In the genomic region with DNA sequence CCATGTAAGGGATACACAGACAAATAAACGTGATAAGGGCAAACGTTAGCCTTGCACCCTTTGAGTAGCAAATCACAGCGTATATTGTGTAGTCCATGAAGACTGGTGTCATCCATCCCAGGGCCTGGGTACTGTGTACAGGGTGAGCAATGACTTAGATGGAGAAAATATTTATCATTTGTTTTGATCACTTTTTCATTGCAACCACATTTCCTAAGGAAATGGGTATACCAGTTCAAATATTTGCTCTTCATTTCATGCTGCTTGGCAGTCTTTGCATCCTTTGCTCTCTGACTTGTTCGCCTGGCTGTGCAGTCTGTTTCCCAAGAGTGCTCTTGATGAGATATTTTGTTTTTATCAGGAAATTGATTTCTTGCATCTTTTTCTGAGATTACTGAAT, we compare ENCODE assay signal across 18 cellular contexts.
DNase-seq lines count a peak whose midpoint lies in the region; ATAC-seq and TF ChIP-seq lines count a peak whose summit lies in the region.
"Had no signal": no experiment of that assay in that cellular context is flagged by ENCODE, and none has a peak within 500 bp of the region (broad histone marks: within the 10 kb centered on the region; RNA-seq: fewer than 3 reads in every experiment).

No MANE protein-coding gene starts in this region.

- no peak for TF ChIP-seq EP300 in suprapubic skin (IDR thresholded peaks at IDR 0.05)

- no TSS peak for BruUV-seq in IMR-90 (replicated peaks; lab: Mats Ljungman, UMichigan)

- H2AK5ac ChIP-seq in IMR-90 (ENCODE audit: low read depth, low read length): no peak overlapping the region

- H3K4me1 ChIP-seq in IMR-90 (ENCODE audit: control insufficient read depth, insufficient read depth, low read length) (peaks cover 6% of the 10 kb centered on the region), suprapubic skin (peaks cover 25% of the 10 kb centered on the region)
- H3K4me1 ChIP-seq: Caco-2 had no signal

- no peak for TF ChIP-seq CTCF in 22Rv1 (IDR thresholded peaks at IDR 0.05)
- no peak for TF ChIP-seq CTCF in IMR-90 (conservative IDR thresholded peaks at IDR 0.05; ENCODE audit: low read depth, low read length)
- TF ChIP-seq CTCF in suprapubic skin (IDR thresholded peaks at IDR 0.05): no peak

- H2BK120ac ChIP-seq in IMR-90 (ENCODE audit: low read depth, low read length): no peak overlapping the region

- POLR2A ChIA-PET in IMR-90 (lab: Charles Lee; ENCODE audit: unreplicated experiment): no interaction called here

- H3K56ac ChIP-seq in IMR-90 (ENCODE audit: extremely low read depth, insufficient read depth, low read length): no peak overlapping the region

- H3K27me3 ChIP-seq in IMR-90 (ENCODE audit: control insufficient read depth, insufficient read depth, low read length) (no peaks in the 10 kb centered on the region), suprapubic skin (no peaks in the 10 kb centered on the region)

- H3K36me3 ChIP-seq in IMR-90 (ENCODE audit: control insufficient read depth, insufficient read depth, low read length) (no peaks in the 10 kb centered on the region), suprapubic skin (no peaks in the 10 kb centered on the region)

- H3K9me1 ChIP-seq in IMR-90 (ENCODE audit: insufficient read depth, low read length): peaks cover 4% of the 10 kb centered on the region; the same call in 1 of the 2 replicates

- H2AK9ac ChIP-seq in IMR-90 (replicated peaks; ENCODE audit: low read depth, low read length, poor library complexity): no peak overlapping the region

- DNase-seq in IMR-90: no peak
- DNase-seq in fibroblast of gingiva (ENCODE audit: low read depth): peak; percentile 22
- DNase-seq in suprapubic skin (ENCODE audit: low spot score in 2 of 2): no peak
- no peak for DNase-seq in stimulated activated naive CD4-positive, alpha-beta T cell (lab: John Stamatoyannopoulos, UW)
- DNase-seq in NCI-H2107 (lab: John Stamatoyannopoulos, UW): no peak
- no peak for DNase-seq in stimulated activated naive CD8-positive, alpha-beta T cell treated with anti-CD3 and anti-CD28 coated beads, Interleukin-15, Interleukin-2, amounts not matched to agents 100 U/mL and 50 U/mL, for 24 hours
- DNase-seq: ACHN; Caco-2; CD4-positive, CD25-positive, alpha-beta regulatory T cell; DMS153; HFFc6; Karpas-422; MM.1S; NCI-H1092 treated with DMSO at 0.1 percent for 48 hours; NCI-H2081 treated with DMSO at 0.1 percent for 48 hours; NCI-H510A treated with DMSO at 0.1 percent for 48 hours; SHP77 treated with DMSO at 0.1 percent for 48 hours had no signal

- no peak for TF ChIP-seq POLR2A in IMR-90 (IDR thresholded peaks at IDR 0.05; ENCODE audit: low read depth, low read length)
- TF ChIP-seq POLR2A in suprapubic skin (IDR thresholded peaks at IDR 0.05): no peak

- no peak overlapping the region for H3K4ac ChIP-seq in IMR-90 (ENCODE audit: low read depth, low read length)

- in situ Hi-C loops in IMR-90 (cut with MboI; ENCODE audit: low sequenced_read_pairs): no loop called here

- no peak overlapping the region for H2BK5ac ChIP-seq in IMR-90 (ENCODE audit: low read depth, low read length, poor library complexity, severe bottlenecking)

- no peak overlapping the region; the same call in 1 of the 2 replicates for H3K14ac ChIP-seq in IMR-90 (replicated peaks; ENCODE audit: low read depth, low read length)

- H2BK20ac ChIP-seq in IMR-90 (ENCODE audit: low read depth, low read length): no peak overlapping the region

- TF ChIP-seq RAD21 in IMR-90 (IDR thresholded peaks at IDR 0.05; ENCODE audit: low read length): no peak

- dilution Hi-C loops in IMR-90 (cut with HindIII; ENCODE audit: low sequenced_read_pairs, unreplicated experiment): no loop called here

- no peak overlapping the region for H4K8ac ChIP-seq in IMR-90 (ENCODE audit: low read depth in 2 of 2, low read length in 2 of 2)

- H3K4me2 ChIP-seq in IMR-90 (ENCODE audit: low read depth, low read length): no peak overlapping the region

- no peak overlapping the region for H2AFZ ChIP-seq in IMR-90 (replicated peaks; ENCODE audit: low read length, poor library complexity)

- intact Hi-C loops in IMR-90 (cut with micrococcal nuclease): loop anchor here (5.0 kb wide), 4 partner anchors 40 to 425 kb away; a partner anchor contains a TSS

- H3K27ac ChIP-seq in 22Rv1 (peak overlapping the region; percentile 17; the same call in 1 of the 2 replicates), IMR-90 (ENCODE audit: insufficient read depth, low read length) (no peak overlapping the region), suprapubic skin (peak overlapping the region; percentile 5)

- no peak overlapping the region; the same call in 1 of the 2 replicates for H4K5ac ChIP-seq in IMR-90 (ENCODE audit: low read depth, low read length)

- no peak overlapping the region for H2BK15ac ChIP-seq in IMR-90 (ENCODE audit: low read depth, low read length)

- no peak for ATAC-seq in IMR-90 (ENCODE audit: low read depth)
- ATAC-seq in stimulated activated naive CD8-positive, alpha-beta T cell treated with anti-CD3 and anti-CD28 coated beads, Interleukin-15, Interleukin-2, amounts not matched to agents 100 U/mL and 50 U/mL, for 24 hours: no peak

- peak overlapping the region; percentile 86; the same call in 1 of the 2 replicates for H3K18ac ChIP-seq in IMR-90 (ENCODE audit: low read depth, low read length)

- WGBS in IMR-90 (ENCODE audit: extremely low coverage in 2 of 2, insufficient read length in 1 of 2), 2 experiments: no CpG with 5 or more reads among the region's 4 CpGs
- 44% methylated on average over 4 of the region's 4 CpGs for WGBS in suprapubic skin

- no peaks in the 10 kb centered on the region for H4K20me1 ChIP-seq in IMR-90 (ENCODE audit: insufficient read depth, low read length)

- CTCF ChIA-PET in IMR-90 (lab: Yijun Ruan, JAX): no interaction called here

- H3K9me3 ChIP-seq in IMR-90 (ENCODE audit: control insufficient read depth, insufficient read depth, low read length) (no peaks in the 10 kb centered on the region), suprapubic skin (no peaks in the 10 kb centered on the region)
- H3K9me3 ChIP-seq: Caco-2 had no signal

- H3K9ac ChIP-seq in IMR-90 (ENCODE audit: low read depth, low read length): no peak overlapping the region

- no peak overlapping the region for H3K4me3 ChIP-seq in IMR-90 (ENCODE audit: insufficient read depth, low read depth, low read length)
- H3K4me3 ChIP-seq in suprapubic skin: no peak overlapping the region

- no peak overlapping the region for H4K91ac ChIP-seq in IMR-90 (ENCODE audit: insufficient read depth, low read depth, low read length)

- no peaks in the 10 kb centered on the region for H3K79me1 ChIP-seq in IMR-90 (ENCODE audit: low read depth in 1 of 2, low read length in 2 of 2)

- no peak overlapping the region for H3K23ac ChIP-seq in IMR-90 (ENCODE audit: low read depth, low read length)

TF ChIP-seq in IMR-90, 13 proteins besides CTCF, POLR2A, EP300 and RAD21:
- TF ChIP-seq SMC3 (IDR thresholded peaks at IDR 0.05; ENCODE audit: low read depth, low read length) (no peak), CEBPB (IDR thresholded peaks at IDR 0.05; ENCODE audit: low read depth, low read length) (no peak), RFX5 (IDR thresholded peaks at IDR 0.05; ENCODE audit: low read depth, low read length) (no peak), FOS (IDR thresholded peaks at IDR 0.05; ENCODE audit: low read depth, low read length) (no peak), MXI1 (IDR thresholded peaks at IDR 0.05; ENCODE audit: borderline replicate concordance, low read depth, low read length) (no peak)
